Comparison of ENCODE assay signal across 8 cellular contexts in genomic region chr2:25228848-25229674, GRCh38.
DNase-seq lines count a peak whose midpoint lies in the region; ATAC-seq and TF ChIP-seq lines count a peak whose summit lies in the region.

No MANE protein-coding gene starts in this region.

- H3K4me1 ChIP-seq in parathyroid adenoma: no peaks in the 10 kb centered on the region

- H3K79me2 ChIP-seq in parathyroid adenoma: no peaks in the 10 kb centered on the region

- H3K27me3 Mint-ChIP-seq in activated T-cell treated with anti-CD3 and anti-CD28 coated beads, Interleukin-2, amount 50 U/mL, for 24 hours: no peaks in the 10 kb centered on the region

- H3K4me3 Mint-ChIP-seq in activated T-cell treated with anti-CD3 and anti-CD28 coated beads, Interleukin-2, amount 50 U/mL, for 24 hours: no peak overlapping the region

- H3K27ac Mint-ChIP-seq in activated T-cell treated with anti-CD3 and anti-CD28 coated beads, Interleukin-2, amount 50 U/mL, for 24 hours: peak overlapping the region; percentile 45

- peaks cover 26% of the 10 kb centered on the region for H3K4me1 Mint-ChIP-seq in activated T-cell treated with anti-CD3 and anti-CD28 coated beads, Interleukin-2, amount 50 U/mL, for 24 hours (ENCODE audit: low read depth)

- H2AFZ ChIP-seq in parathyroid adenoma: no peak overlapping the region

- peaks cover 55% of the 10 kb centered on the region for H3K36me3 Mint-ChIP-seq in activated T-cell treated with anti-CD3 and anti-CD28 coated beads, Interleukin-2, amount 50 U/mL, for 24 hours (ENCODE audit: low read depth)

- no peaks in the 10 kb centered on the region for H3K9me3 ChIP-seq in parathyroid adenoma (ENCODE audit: control insufficient read depth, low read length)

- H3K27me3 ChIP-seq in parathyroid adenoma (ENCODE audit: control insufficient read depth, insufficient read depth, low read length): no peaks in the 10 kb centered on the region

- no peak overlapping the region for H3K4me2 ChIP-seq in parathyroid adenoma (ENCODE audit: low read length)

- no peaks in the 10 kb centered on the region for H3K36me3 ChIP-seq in parathyroid adenoma (ENCODE audit: control insufficient read depth, insufficient read depth, low read length)

- ATAC-seq in GM18519 (IDR thresholded peaks at IDR 0.05; ENCODE audit: low FRiP score, unreplicated experiment) (no peak), GM19351 (IDR thresholded peaks at IDR 0.05; ENCODE audit: unreplicated experiment) (no peak)

- H3K4me3 ChIP-seq in HFF-Myc (replicated peaks; ENCODE audit: low read depth, low read length): no peak overlapping the region
- no peak overlapping the region for H3K4me3 ChIP-seq in parathyroid adenoma (ENCODE audit: low read depth, low read length)

- H3K9ac ChIP-seq in parathyroid adenoma: no peak overlapping the region

- TF ChIP-seq CTCF in HFF-Myc (IDR thresholded peaks at IDR 0.05; ENCODE audit: low read depth, low read length, missing control alignments) (peak; percentile 82), parathyroid adenoma (IDR thresholded peaks at IDR 0.05) (peak; percentile 55)

- DNase-seq in DMS153 treated with DMSO at 0.1 percent for 48 hours (lab: John Stamatoyannopoulos, UW; ENCODE audit: unreplicated experiment): peak; percentile 41
- DNase-seq in HFF-Myc (ENCODE audit: extremely low read depth, low read depth): peak; percentile 41
- peak; percentile 68 for DNase-seq in NCI-H510A treated with DMSO at 0.1 percent for 48 hours (lab: John Stamatoyannopoulos, UW)
- peak; percentile 59 for DNase-seq in activated T-cell treated with anti-CD3 and anti-CD28 coated beads, Interleukin-2, amount 50 U/mL, for 24 hours
- DNase-seq in glomerular endothelial cell (ENCODE audit: extremely low read depth, low read depth, low spot score): peak; percentile 10

- no peaks in the 10 kb centered on the region for H3K9me3 Mint-ChIP-seq in activated T-cell treated with anti-CD3 and anti-CD28 coated beads, Interleukin-2, amount 50 U/mL, for 24 hours

- H3K27ac ChIP-seq in parathyroid adenoma: no peak overlapping the region

Comparison
In these comparisons a context has a peak if more than half of its experiments do, and no peak if none do; other contexts are left out.
1. DNase-seq: peak in every context shown above with its lines; median percentile 68 in NCI-H510A treated with DMSO at 0.1 percent for 48 hours; 59 in activated T-cell treated with anti-CD3 and anti-CD28 coated beads, Interleukin-2, amount 50 U/mL, for 24 hours; 41 in DMS153 treated with DMSO at 0.1 percent for 48 hours; 41 in HFF-Myc; 10 in glomerular endothelial cell.